15 cellular contexts compared by ENCODE assay signal in genomic region chr9:106886111-106887046, GRCh38. TPM values are rescaled to one million over a fixed set of nuclear protein-coding genes. Genes with fewer than 3 reads are reported as not detected.
A peak's percentile ranks its signal among the peaks of the same experiment; 100 is the strongest.
DNase-seq lines count a peak whose midpoint lies in the region; ATAC-seq and TF ChIP-seq lines count a peak whose summit lies in the region.
"Had no signal": no experiment of that assay in that cellular context is flagged by ENCODE, and none has a peak within 500 bp of the region (broad histone marks: within the 10 kb centered on the region; RNA-seq: fewer than 3 reads in every experiment).

No MANE protein-coding gene starts in this region.

- H3K18ac ChIP-seq in mesendoderm (ENCODE audit: low read length), result peak overlapping the region; percentile 51

- H4K8ac ChIP-seq in mesendoderm (ENCODE audit: low read depth, low read length), result no peak overlapping the region

- no peak overlapping the region for H2BK5ac ChIP-seq in mesendoderm (ENCODE audit: low read length)

- H3K27ac ChIP-seq in RWPE1 (peak overlapping the region; percentile 16; the same call in 1 of the 2 replicates), mesendoderm (ENCODE audit: low read depth, low read length) (no peak overlapping the region)
- H3K27ac ChIP-seq: BLaER1 had no signal

- H3K9ac ChIP-seq in mesendoderm (ENCODE audit: low read length), result no peak overlapping the region
- H3K9ac ChIP-seq: BLaER1 had no signal

- H3K56ac ChIP-seq in mesendoderm (ENCODE audit: low read length), result no peak overlapping the region

- H3K79me1 ChIP-seq in mesendoderm (ENCODE audit: low read length), result peaks cover 7% of the 10 kb centered on the region

- H2AK5ac ChIP-seq in mesendoderm (ENCODE audit: low read length), result no peak overlapping the region

- H3K79me2 ChIP-seq in mesendoderm (ENCODE audit: control insufficient read depth, insufficient read depth, low read length), result peaks cover 46% of the 10 kb centered on the region

- H3K4ac ChIP-seq in mesendoderm (ENCODE audit: low read depth, low read length), result no peak overlapping the region

- H3K4me3 Mint-ChIP-seq in type B pancreatic cell, result peak overlapping the region; percentile 16
- H3K4me3 Mint-ChIP-seq: activated CD4-positive, alpha-beta T cell treated with anti-CD3 and anti-CD28 coated beads, Interleukin-2, amount 10 ng/mL, durations not matched to agents 7 days and 5 days; activated naive CD4-positive, alpha-beta T cell treated with anti-CD3 and anti-CD28 coated beads for 36 hours; dendritic cell treated with granulocyte-macrophage colony-stimulating factor and Interleukin-4, amounts not matched to agents 40 ng/mL and 50 ng/mL, for 4 days; naive B cell had no signal

- H3K27me3 ChIP-seq in mesendoderm (ENCODE audit: insufficient read depth, low read length, poor library complexity), result no peaks in the 10 kb centered on the region
- H3K27me3 ChIP-seq: BLaER1 had no signal

- peaks cover 13% of the 10 kb centered on the region for H3K9me3 Mint-ChIP-seq in type B pancreatic cell
- H3K9me3 Mint-ChIP-seq: activated CD4-positive, alpha-beta T cell treated with anti-CD3 and anti-CD28 coated beads, Interleukin-2, amount 10 ng/mL, durations not matched to agents 7 days and 5 days; activated naive CD4-positive, alpha-beta T cell treated with anti-CD3 and anti-CD28 coated beads for 36 hours; dendritic cell treated with granulocyte-macrophage colony-stimulating factor and Interleukin-4, amounts not matched to agents 40 ng/mL and 50 ng/mL, for 4 days had no signal

- H3K36me3 Mint-ChIP-seq in type B pancreatic cell, result peaks cover 60% of the 10 kb centered on the region
- H3K36me3 Mint-ChIP-seq: naive B cell had no signal

- no peaks in the 10 kb centered on the region for H3K36me3 ChIP-seq in mesendoderm (ENCODE audit: control insufficient read depth, insufficient read depth, low read length)
- H3K36me3 ChIP-seq: BLaER1 had no signal

- no peak overlapping the region for H2BK15ac ChIP-seq in mesendoderm (replicated peaks; ENCODE audit: low read depth)

- no peak overlapping the region for H4K5ac ChIP-seq in mesendoderm (ENCODE audit: low read length)

- H3K4me1 ChIP-seq in mesendoderm (ENCODE audit: control insufficient read depth, low read depth, low read length), result peaks cover 11% of the 10 kb centered on the region

- ATAC-seq in esophagus mucosa, result peak; percentile 58
- ATAC-seq in HG03571 (IDR thresholded peaks at IDR 0.05; ENCODE audit: unreplicated experiment), result no peak
- ATAC-seq in GM18511 (IDR thresholded peaks at IDR 0.05; ENCODE audit: unreplicated experiment), result no peak

- no peak overlapping the region for H2BK120ac ChIP-seq in mesendoderm (ENCODE audit: low read depth, low read length)

- peaks cover 52% of the 10 kb centered on the region for H3K4me1 Mint-ChIP-seq in type B pancreatic cell (ENCODE audit: unreplicated experiment)
- H3K4me1 Mint-ChIP-seq: activated CD4-positive, alpha-beta T cell treated with anti-CD3 and anti-CD28 coated beads, Interleukin-2, amount 10 ng/mL, durations not matched to agents 7 days and 5 days; naive B cell had no signal

- no peak overlapping the region for H3K4me3 ChIP-seq in mesendoderm (ENCODE audit: low read length)
- H3K4me3 ChIP-seq: BLaER1 had no signal

- H3K27ac Mint-ChIP-seq in type B pancreatic cell, result peak overlapping the region; percentile 61
- H3K27ac Mint-ChIP-seq: activated CD4-positive, alpha-beta T cell treated with anti-CD3 and anti-CD28 coated beads, Interleukin-2, amount 10 ng/mL, durations not matched to agents 7 days and 5 days; activated naive CD4-positive, alpha-beta T cell treated with anti-CD3 and anti-CD28 coated beads for 36 hours; dendritic cell treated with granulocyte-macrophage colony-stimulating factor and Interleukin-4, amounts not matched to agents 40 ng/mL and 50 ng/mL, for 4 days; naive B cell had no signal

- CTCF ChIA-PET in RWPE1 (lab: Yijun Ruan, JAX), result interaction anchor here (0.5 to 1.0 kb wide), 7 partner anchors 12 to 1132 kb away, joined by 3 to 6 read pairs (median 3); no protein-coding TSS in a partner anchor

- H3K23ac ChIP-seq in mesendoderm (ENCODE audit: low read length), result no peak overlapping the region

- no peaks in the 10 kb centered on the region for H3K27me3 Mint-ChIP-seq in type B pancreatic cell
- H3K27me3 Mint-ChIP-seq: activated CD4-positive, alpha-beta T cell treated with anti-CD3 and anti-CD28 coated beads, Interleukin-2, amount 10 ng/mL, durations not matched to agents 7 days and 5 days; dendritic cell treated with granulocyte-macrophage colony-stimulating factor and Interleukin-4, amounts not matched to agents 40 ng/mL and 50 ng/mL, for 4 days; naive B cell had no signal

- no peak overlapping the region for H3K4me2 ChIP-seq in mesendoderm (ENCODE audit: low read length)
- H3K4me2 ChIP-seq: BLaER1 had no signal

- TF ChIP-seq CTCF in RWPE1 (conservative IDR thresholded peaks at IDR 0.05; ENCODE audit: low read depth) (no peak), type B pancreatic cell (conservative IDR thresholded peaks at IDR 0.05) (no peak)

- DNase-seq in RWPE1 (ENCODE audit: low spot score), result peak; percentile 86
- DNase-seq in mesendoderm, result no peak
- DNase-seq in type B pancreatic cell (ENCODE audit: extremely low spot score, unreplicated experiment), result no peak
- DNase-seq in NCI-H1930 (lab: John Stamatoyannopoulos, UW), result no peak
- no peak for DNase-seq in stimulated activated CD4-positive, alpha-beta T cell treated with anti-CD3 and anti-CD28 coated beads, Interleukin-4, amount 100 ng/mL, for 1 hour
- DNase-seq: activated CD4-positive, alpha-beta T cell treated with anti-CD3 and anti-CD28 coated beads, Interleukin-2, amount 10 ng/mL, durations not matched to agents 7 days and 5 days; activated naive CD4-positive, alpha-beta T cell treated with anti-CD3 and anti-CD28 coated beads for 36 hours; naive B cell; NCI-H2081 treated with DMSO at 0.1 percent for 48 hours; NCI-H524 had no signal

- POLR2A ChIA-PET in RWPE1 (lab: Yijun Ruan, JAX; ENCODE audit: low non-redundant PET), result interaction anchor here (1.2 kb wide), 1 partner anchor 22 kb away, joined by 24 read pairs; no protein-coding TSS in a partner anchor

- no CpG with 5 or more reads among the region's 6 CpGs for WGBS in mesendoderm (ENCODE audit: extremely low coverage, insufficient coverage, low lambda C conversion rate)

RNA-seq across cellular contexts. Expression of gene ZNF462, which starts 23.4 kb away (rescaled TPM):
- 25.9 TPM for total RNA-seq in esophagus mucosa
- 11.5 TPM for polyA plus RNA-seq in mesendoderm (2013, experiment 1 of 2)
- polyA plus RNA-seq in mesendoderm (2013, experiment 2 of 2), result 11.7 TPM
- total RNA-seq in type B pancreatic cell (ENCODE audit: low replicate concordance), result 124 and 129 TPM in 2 replicates
